8 cellular contexts compared by ENCODE assay signal in the genomic region with DNA sequence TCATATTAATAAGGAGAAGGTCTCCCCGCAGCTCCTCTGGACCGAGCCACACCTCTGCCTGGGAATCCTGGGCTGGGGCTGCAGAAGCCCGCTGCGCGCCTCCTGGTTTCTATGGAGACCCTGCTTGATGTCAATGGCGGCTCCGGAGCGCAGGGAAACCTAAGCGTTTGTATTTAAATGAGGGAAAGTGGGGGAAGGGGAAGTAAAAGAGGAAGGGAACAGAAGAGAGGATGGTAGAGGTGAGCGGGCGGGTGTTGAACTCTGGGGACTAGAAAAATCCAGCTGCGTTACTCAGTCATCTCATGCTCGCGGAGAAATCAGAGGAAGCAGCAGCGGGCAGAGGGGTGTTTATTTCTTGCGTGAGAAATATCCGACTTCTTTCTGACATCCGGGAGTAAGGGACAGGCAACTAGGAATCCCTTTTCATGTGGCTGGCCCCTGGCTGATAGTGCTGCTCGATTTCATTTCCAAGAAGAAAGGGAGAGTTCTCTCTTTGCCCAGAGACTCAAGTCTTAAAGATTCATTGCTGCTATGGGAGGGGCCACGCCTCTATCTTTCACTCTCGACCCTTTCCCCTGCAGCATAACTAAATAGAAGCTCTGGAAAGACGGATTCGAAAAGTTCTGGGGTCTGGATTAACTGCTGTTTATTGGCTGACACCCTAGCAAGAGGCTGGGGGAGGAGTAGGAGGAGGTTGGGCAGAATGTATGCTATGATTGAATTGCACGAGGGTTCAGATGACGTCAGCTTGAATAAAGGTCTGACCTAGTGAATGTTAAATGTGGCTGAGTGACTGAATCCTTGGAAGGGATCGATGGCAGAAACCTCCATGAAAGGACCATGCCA.
DNase-seq lines count a peak whose midpoint lies in the region; TF ChIP-seq lines count a peak whose summit lies in the region.

No MANE protein-coding gene starts in this region.

- H3K36me3 ChIP-seq in BLaER1 (no peaks in the 10 kb centered on the region), H7 (replicated peaks; ENCODE audit: control insufficient read depth, insufficient read depth, low read length) (no peaks in the 10 kb centered on the region), hepatocyte (replicated peaks; ENCODE audit: insufficient read depth, low read depth) (no peaks in the 10 kb centered on the region), rectal smooth muscle tissue (ENCODE audit: control insufficient read depth, insufficient read depth, low read length) (no peaks in the 10 kb centered on the region)

- H3K9ac ChIP-seq in BLaER1 (no peak overlapping the region), rectal smooth muscle tissue (ENCODE audit: low read length) (no peak overlapping the region)

- 2% methylated on average over 26 of the region's 26 CpGs for WGBS in hepatocyte (ENCODE audit: low lambda C conversion rate, missing lambda C conversion rate)

- H3K4me1 ChIP-seq in BLaER1 = peaks cover 15% of the 10 kb centered on the region
- H3K4me1 ChIP-seq in hepatocyte (ENCODE audit: insufficient read depth) = peaks cover 4% of the 10 kb centered on the region
- H3K4me1 ChIP-seq in rectal smooth muscle tissue (ENCODE audit: control insufficient read depth, insufficient read depth, low read length) = no peaks in the 10 kb centered on the region

- H3K79me2 ChIP-seq in hepatocyte = no peaks in the 10 kb centered on the region

- H3K27me3 ChIP-seq in BLaER1 (no peaks in the 10 kb centered on the region), H7 (ENCODE audit: control insufficient read depth, insufficient read depth, low read length) (no peaks in the 10 kb centered on the region), hepatocyte (no peaks in the 10 kb centered on the region), rectal smooth muscle tissue (ENCODE audit: control insufficient read depth, insufficient read depth, low read length) (no peaks in the 10 kb centered on the region)

- peak overlapping the region; percentile 9 for H3K4me3 ChIP-seq in BLaER1
- peak overlapping the region; percentile 44 for H3K4me3 ChIP-seq in H7 (ENCODE audit: insufficient read depth, low read depth, low read length)
- H3K4me3 ChIP-seq in hepatocyte = peak overlapping the region; percentile 25
- peak overlapping the region; percentile 76 for H3K4me3 ChIP-seq in rectal smooth muscle tissue (ENCODE audit: low read length)

- H2AFZ ChIP-seq in hepatocyte = peak overlapping the region; percentile 62

- H4K20me1 ChIP-seq in BLaER1 (no peaks in the 10 kb centered on the region), hepatocyte (ENCODE audit: insufficient read depth, poor library complexity, severe bottlenecking) (no peaks in the 10 kb centered on the region)

- H3K9me2 ChIP-seq in hepatocyte (replicated peaks; ENCODE audit: insufficient read depth) = no peaks in the 10 kb centered on the region

- no peaks in the 10 kb centered on the region for H3K9me3 ChIP-seq in BLaER1
- H3K9me3 ChIP-seq in hepatocyte (ENCODE audit: low read depth) = no peaks in the 10 kb centered on the region

- H3K4me2 ChIP-seq in BLaER1 = peak overlapping the region; percentile 63
- H3K4me2 ChIP-seq in hepatocyte = peak overlapping the region; percentile 79

- H3K27ac ChIP-seq in BLaER1 = no peak overlapping the region
- H3K27ac ChIP-seq in hepatocyte = no peak overlapping the region
- H3K27ac ChIP-seq in rectal smooth muscle tissue (ENCODE audit: low read depth, low read length) = no peak overlapping the region

- DNase-seq in H7 (peak; percentile 62), NCI-H748 (lab: John Stamatoyannopoulos, UW; ENCODE audit: unreplicated experiment) (peak; percentile 90), anterior cingulate cortex (lab: John Stamatoyannopoulos, UW) (peak in 37 of 58 donors; percentile 1 to 70 (median 33)), hepatocyte (ENCODE audit: low spot score) (peak; percentile 55), MV-4-11 (lab: John Stamatoyannopoulos, UW) (no peak)
- DNase-seq in stimulated activated naive CD4-positive, alpha-beta T cell treated with Interleukin-2 at 50 U/mL for 16 hours (lab: John Stamatoyannopoulos, UW) = no peak

- no peak for TF ChIP-seq CTCF in hepatocyte (IDR thresholded peaks at IDR 0.05; ENCODE audit: poor library complexity)

Comparison
In these comparisons a context has a peak if more than half of its experiments do, and no peak if none do; other contexts are left out.
1. H3K4me3 ChIP-seq: peak in every context shown above with its lines; median percentile 76 in rectal smooth muscle tissue; 44 in H7; 25 in hepatocyte; 9 in BLaER1.
2. DNase-seq: peak in H7 (single experiment), NCI-H748 (single experiment), anterior cingulate cortex (37 of 58) and hepatocyte (single experiment); none in stimulated activated naive CD4-positive, alpha-beta T cell treated with Interleukin-2 at 50 U/mL for 16 hours (single experiment) and MV-4-11 (single experiment).